Comparison of ENCODE assay signal across 24 cellular contexts in the genomic region with DNA sequence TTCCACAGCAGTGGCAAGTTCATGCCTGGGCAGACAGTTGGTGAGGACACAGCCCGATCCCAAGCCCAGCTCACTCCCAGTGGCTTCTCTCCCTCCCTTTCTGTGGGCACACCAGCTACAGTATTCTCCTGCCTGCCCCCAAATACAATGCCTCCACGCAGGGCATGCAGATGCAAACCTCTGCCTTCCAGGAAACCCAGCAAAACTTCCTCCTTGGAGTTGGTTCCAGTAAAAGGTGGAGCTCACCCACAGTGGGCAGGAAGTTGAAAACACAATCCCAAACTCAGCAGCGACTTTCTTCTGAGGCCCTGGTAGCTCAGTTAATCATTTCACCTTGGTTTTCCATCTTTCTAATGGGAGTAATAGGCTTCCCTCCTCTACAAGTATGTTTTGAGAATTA.
A peak's percentile ranks its signal among the peaks of the same experiment; 100 is the strongest.
DNase-seq lines count a peak whose midpoint lies in the region; ATAC-seq and TF ChIP-seq lines count a peak whose summit lies in the region.
"Had no signal": no experiment of that assay in that cellular context is flagged by ENCODE, and none has a peak within 500 bp of the region (broad histone marks: within the 10 kb centered on the region; RNA-seq: fewer than 3 reads in every experiment).

No MANE protein-coding gene starts in this region.

- TF ChIP-seq CTCF in heart right ventricle (IDR thresholded peaks at IDR 0.05): no peak
- TF ChIP-seq CTCF in right atrium auricular region (IDR thresholded peaks at IDR 0.05): no peak
- TF ChIP-seq CTCF in sigmoid colon (IDR thresholded peaks at IDR 0.05): no peak

- no peak for TF ChIP-seq EP300 in sigmoid colon (IDR thresholded peaks at IDR 0.05)

- DNase-seq in heart right ventricle (no peak), right atrium auricular region (ENCODE audit: low spot score) (no peak), islet precursor cell (peak; percentile 37), sigmoid colon (no peak)
- DNase-seq: activated gamma-delta T cell treated with Interleukin-2 at 50 U/mL for 16 hours; activated T-cell treated with anti-CD3 and anti-CD28 coated beads, Interleukin-2, amount 50 U/mL, for 24 hours; amniotic stem cell; cortex of kidney; DMS53; GF-D8; glutamatergic neuron; mesendoderm; naive B cell; nucleus accumbens; stimulated activated CD4-positive, alpha-beta T cell treated with anti-CD3 and anti-CD28 coated beads, Interleukin-12 subunit alpha, Interleukin-12 subunit beta, amount 100 ng/mL, for 4 hours; stimulated activated CD4-positive, alpha-beta T cell treated with anti-CD3 and anti-CD28 coated beads, Interleukin-4, amount 100 ng/mL, for 4 hours; stimulated activated naive CD4-positive, alpha-beta T cell treated with Interleukin-2 at 50 U/mL for 16 hours had no signal

- H3K4me3 ChIP-seq in heart right ventricle: no peak overlapping the region
- H3K4me3 ChIP-seq in right atrium auricular region: no peak overlapping the region
- H3K4me3 ChIP-seq in skeletal muscle tissue (ENCODE audit: low read length in 3 of 3): no peak overlapping the region
- no peak overlapping the region for H3K4me3 ChIP-seq in sigmoid colon
- H3K4me3 ChIP-seq: GM23338, tibial nerve had no signal

- H3K27me3 ChIP-seq in heart right ventricle: no peaks in the 10 kb centered on the region
- no peaks in the 10 kb centered on the region for H3K27me3 ChIP-seq in right atrium auricular region
- H3K27me3 ChIP-seq in skeletal muscle tissue (ENCODE audit: control insufficient read depth in 3 of 3, insufficient read depth in 3 of 3, low read length in 3 of 3): no peaks in the 10 kb centered on the region
- H3K27me3 ChIP-seq in sigmoid colon: no peaks in the 10 kb centered on the region
- H3K27me3 ChIP-seq: tibial nerve had no signal

- H3K36me3 ChIP-seq in heart right ventricle: no peaks in the 10 kb centered on the region
- no peaks in the 10 kb centered on the region for H3K36me3 ChIP-seq in right atrium auricular region
- H3K36me3 ChIP-seq in skeletal muscle tissue (ENCODE audit: control insufficient read depth in 3 of 3, insufficient read depth in 3 of 3, low read length in 3 of 3): no peaks in the 10 kb centered on the region
- H3K36me3 ChIP-seq in sigmoid colon: no peaks in the 10 kb centered on the region
- H3K36me3 ChIP-seq: tibial nerve had no signal

- H3K4me1 ChIP-seq in heart right ventricle (peaks cover 1 to 94% (median 27%) of the 10 kb centered on the region in 9 donors), right atrium auricular region (peaks cover 0 to 12% of the 10 kb centered on the region in 2 donors), skeletal muscle tissue (ENCODE audit: control insufficient read depth in 3 of 3, insufficient read depth in 3 of 3, low read length in 3 of 3) (peaks cover under 1 to 9% (median 2%) of the 10 kb centered on the region in 3 donors), sigmoid colon (peaks cover 0 to 7% (median 3%) of the 10 kb centered on the region in 4 donors)

- ATAC-seq in heart right ventricle: no peak
- no peak for ATAC-seq in GM21381 (IDR thresholded peaks at IDR 0.05; ENCODE audit: unreplicated experiment)
- ATAC-seq in GM21526 (IDR thresholded peaks at IDR 0.05; ENCODE audit: low FRiP score, unreplicated experiment): no peak
- no peak for ATAC-seq in HG03095 (IDR thresholded peaks at IDR 0.05; ENCODE audit: unreplicated experiment)
- ATAC-seq: GM23338, Panc1 had no signal

- TF ChIP-seq POLR2A in sigmoid colon (IDR thresholded peaks at IDR 0.05): no peak

- H3K9ac ChIP-seq in skeletal muscle tissue (ENCODE audit: low read depth in 1 of 3, low read length in 3 of 3): no peak overlapping the region

- intact Hi-C loops in heart right ventricle (cut with DNase I) (loop anchor here in 2 of 10 donors (5.0 to 10.0 kb wide), 2 partner anchors 40 to 563 kb away; no protein-coding TSS in a partner anchor), sigmoid colon (cut with DNase I) (no loop called here)

- H3K27ac ChIP-seq in heart right ventricle (peak overlapping the region in 9 of 10 donors; percentile 16 to 77 (median 38)), right atrium auricular region (no peak overlapping the region), skeletal muscle tissue (ENCODE audit: low read depth, low read length) (peak overlapping the region; percentile 36), sigmoid colon (peak overlapping the region in 1 of 4 donors; percentile 27)

- H3K9me3 ChIP-seq in heart right ventricle (no peaks in the 10 kb centered on the region), right atrium auricular region (no peaks in the 10 kb centered on the region), skeletal muscle tissue (ENCODE audit: control insufficient read depth in 3 of 3, low read length in 3 of 3) (no peaks in the 10 kb centered on the region), sigmoid colon (no peaks in the 10 kb centered on the region)
- H3K9me3 ChIP-seq: tibial nerve had no signal

- WGBS in heart right ventricle, 2 donors: 67 to 70% methylated on average over 3 of the region's 3 CpGs
- 32 to 57% methylated on average over 3 of the region's 3 CpGs for WGBS in sigmoid colon, 2 donors

Comparison
In these comparisons a context has a peak if more than half of its experiments do, and no peak if none do; other contexts are left out.
1. H3K27ac ChIP-seq: peak in heart right ventricle (9 of 10) and skeletal muscle tissue (single experiment); none in right atrium auricular region (0 of 2).